Comparison of ENCODE assay signal across 17 cellular contexts in genomic region chr10:122854648-122855047, GRCh38. TPM values are rescaled to one million over a fixed set of nuclear protein-coding genes. Genes with fewer than 3 reads are reported as not detected.
A peak's percentile ranks its signal among the peaks of the same experiment; 100 is the strongest.
DNase-seq lines count a peak whose midpoint lies in the region; ATAC-seq, FAIRE-seq and TF ChIP-seq lines count a peak whose summit lies in the region.
"Had no signal": no experiment of that assay in that cellular context is flagged by ENCODE, and none has a peak within 500 bp of the region (broad histone marks: within the 10 kb centered on the region; RNA-seq: fewer than 3 reads in every experiment).

No MANE protein-coding gene starts in this region.

- intact Hi-C loops in PC-3 (cut with micrococcal nuclease): loop anchor here (1.0 to 5.0 kb wide), 3 partner anchors 11 to 128 kb away; partner anchors contain the start of genes FAM24B and PSTK
- intact Hi-C loops in endothelial cell of umbilical vein (cut with micrococcal nuclease): loop anchor here (5.0 to 10.0 kb wide), 3 partner anchors 298 to 547 kb away; partner anchors contain the start of gene BUB3
- intact Hi-C loops in CD14-positive monocyte (cut with micrococcal nuclease): no loop called here

- no peaks in the 10 kb centered on the region for H3K9me2 ChIP-seq in PC-3 (replicated peaks; ENCODE audit: low read length)

- peak; percentile 75 for FAIRE-seq in endothelial cell of umbilical vein (lab: Jason Lieb, UNC)
- FAIRE-seq: kidney had no signal

- H3K9me3 ChIP-seq in PC-3 (ENCODE audit: low read length): no peaks in the 10 kb centered on the region
- no peaks in the 10 kb centered on the region for H3K9me3 ChIP-seq in endothelial cell of umbilical vein (replicated peaks; ENCODE audit: control insufficient read depth, insufficient read depth, low read length)
- H3K9me3 ChIP-seq in osteoblast (ENCODE audit: low read depth, low read length): no peaks in the 10 kb centered on the region

- peaks cover 0 to 1% (median 0%) of the 10 kb centered on the region in 7 donors for H3K9me3 Mint-ChIP-seq in CD14-positive monocyte

- peak; percentile 74 for ATAC-seq in PC-3
- ATAC-seq: activated CD4-positive, alpha-beta T cell treated with anti-CD3 and anti-CD28 coated beads for 36 hours; naive thymus-derived CD4-positive, alpha-beta T cell had no signal

- H3F3A ChIP-seq in PC-3 (ENCODE audit: low read length, unreplicated experiment): peaks cover 10% of the 10 kb centered on the region

- H3K27ac ChIP-seq in PC-3 (ENCODE audit: low read length): peak overlapping the region; percentile 97
- H3K27ac ChIP-seq in endothelial cell of umbilical vein (ENCODE audit: insufficient read depth, low read depth, low read length): peak overlapping the region; percentile 73
- peak overlapping the region; percentile 94 for H3K27ac ChIP-seq in osteoblast (ENCODE audit: low read depth, low read length)

- no peak overlapping the region for H3K4me3 Mint-ChIP-seq in CD14-positive monocyte
- H3K4me3 Mint-ChIP-seq: activated CD4-positive, alpha-beta T cell treated with anti-CD3 and anti-CD28 coated beads for 36 hours; naive thymus-derived CD4-positive, alpha-beta T cell had no signal

- peak; percentile 92 for DNase-seq in EL
- DNase-seq in PC-3: peak; percentile 88
- peak; percentile 54 for DNase-seq in endothelial cell of umbilical vein (ENCODE audit: low read depth, low spot score)
- DNase-seq in osteoblast (ENCODE audit: insufficient read length, low spot score, missing footprints): peak; percentile 65
- DNase-seq in NCI-H1436 (lab: John Stamatoyannopoulos, UW): no peak
- DNase-seq in CD14-positive monocyte (ENCODE audit: low spot score): no peak
- no peak for DNase-seq in DMS153 (lab: John Stamatoyannopoulos, UW)
- DNase-seq: activated CD4-positive, alpha-beta T cell treated with anti-CD3 and anti-CD28 coated beads for 36 hours; activated naive CD4-positive, alpha-beta T cell; foreskin melanocyte; kidney; naive thymus-derived CD4-positive, alpha-beta T cell; NCI-H146; NCI-H748 treated with DMSO at 0.1 percent for 48 hours; substantia nigra had no signal

- peaks cover 10% of the 10 kb centered on the region for H3K36me3 ChIP-seq in PC-3 (ENCODE audit: low read depth, low read length)
- no peaks in the 10 kb centered on the region for H3K36me3 ChIP-seq in endothelial cell of umbilical vein (ENCODE audit: control insufficient read depth in 2 of 2, extremely low read depth in 1 of 2, insufficient read depth in 2 of 2, low read length in 2 of 2)
- H3K36me3 ChIP-seq in osteoblast (ENCODE audit: insufficient read depth, low read length): no peaks in the 10 kb centered on the region

- H3K9ac ChIP-seq in PC-3 (ENCODE audit: low read length): peak overlapping the region; percentile 65
- H3K9ac ChIP-seq in endothelial cell of umbilical vein (replicated peaks; ENCODE audit: extremely low read depth, insufficient read depth, low read length): no peak overlapping the region

- peaks cover 80% of the 10 kb centered on the region for H3K79me2 ChIP-seq in PC-3 (ENCODE audit: low read length)
- peaks cover 47% of the 10 kb centered on the region for H3K79me2 ChIP-seq in endothelial cell of umbilical vein (ENCODE audit: control insufficient read depth, insufficient read depth, low read length)
- peaks cover 29% of the 10 kb centered on the region for H3K79me2 ChIP-seq in osteoblast (ENCODE audit: insufficient read depth, low read length)

- POLR2A ChIA-PET in PC-3 (lab: Charles Lee; ENCODE audit: unreplicated experiment): interaction anchor here (1.0 kb wide), 1 partner anchor 10 kb away, joined by 11 read pairs; no protein-coding TSS in a partner anchor
- POLR2A ChIA-PET in endothelial cell of umbilical vein (lab: Charles Lee): no interaction called here

- no peak overlapping the region for H2AFZ ChIP-seq in PC-3 (ENCODE audit: low read length)
- H2AFZ ChIP-seq in endothelial cell of umbilical vein (ENCODE audit: low read depth, low read length): no peak overlapping the region
- H2AFZ ChIP-seq in osteoblast (ENCODE audit: low read length): no peak overlapping the region

- H4K20me1 ChIP-seq in PC-3 (ENCODE audit: low read length): no peaks in the 10 kb centered on the region
- H4K20me1 ChIP-seq in endothelial cell of umbilical vein (replicated peaks; ENCODE audit: control insufficient read depth, extremely low read depth, insufficient read depth, low read length): no peaks in the 10 kb centered on the region
- H4K20me1 ChIP-seq in osteoblast (ENCODE audit: insufficient read depth, low read length): no peaks in the 10 kb centered on the region

- dilution Hi-C loops in endothelial cell of umbilical vein (cut with MboI; ENCODE audit: extremely low pct_ligation_motif_present, low sequenced_read_pairs): no loop called here

- H3K27me3 ChIP-seq in PC-3 (ENCODE audit: low read length): no peaks in the 10 kb centered on the region
- no peaks in the 10 kb centered on the region for H3K27me3 ChIP-seq in endothelial cell of umbilical vein (ENCODE audit: control insufficient read depth in 2 of 2, insufficient read depth in 2 of 2, low read length in 2 of 2)
- no peaks in the 10 kb centered on the region for H3K27me3 ChIP-seq in osteoblast (ENCODE audit: insufficient read depth, low read length)

- no peaks in the 10 kb centered on the region for H3K9me1 ChIP-seq in endothelial cell of umbilical vein (replicated peaks; ENCODE audit: control insufficient read depth, extremely low read depth, insufficient read depth, low read length)

- H3K4me1 ChIP-seq in PC-3 (ENCODE audit: insufficient read depth, low read length) (peaks cover 77% of the 10 kb centered on the region), endothelial cell of umbilical vein (ENCODE audit: control insufficient read depth, extremely low read depth, insufficient read depth, low read length) (peaks cover 61% of the 10 kb centered on the region), osteoblast (ENCODE audit: insufficient read depth, low read length) (peaks cover 72% of the 10 kb centered on the region)

- no peak overlapping the region for H3K27ac Mint-ChIP-seq in CD14-positive monocyte
- H3K27ac Mint-ChIP-seq: activated CD4-positive, alpha-beta T cell treated with anti-CD3 and anti-CD28 coated beads for 36 hours had no signal

- H3K4me2 ChIP-seq in PC-3 (ENCODE audit: low read length) (peak overlapping the region; percentile 78), endothelial cell of umbilical vein (ENCODE audit: insufficient read depth, low read length) (peak overlapping the region; percentile 3), osteoblast (ENCODE audit: insufficient read depth, low read length) (peak overlapping the region; percentile 77)

- CTCF ChIA-PET in PC-3 (lab: Charles Lee) (no interaction called here), endothelial cell of umbilical vein (lab: Charles Lee) (interaction anchor here (0.7 to 1.2 kb wide), 3 partner anchors 9 to 100 kb away, joined by 3 read pairs; partner anchors contain the start of gene C10orf88)

- no peaks in the 10 kb centered on the region for H3K4me1 Mint-ChIP-seq in CD14-positive monocyte

- TF ChIP-seq CTCF in PC-3 (conservative IDR thresholded peaks at IDR 0.05; ENCODE audit: low read depth, low read length): no peak
- no peak for TF ChIP-seq CTCF in endothelial cell of umbilical vein (IDR thresholded peaks at IDR 0.05; ENCODE audit: extremely low read depth in 1 of 2, insufficient read depth in 1 of 2, low read depth in 1 of 2, low read length in 2 of 2)
- TF ChIP-seq CTCF in osteoblast (IDR thresholded peaks at IDR 0.05; ENCODE audit: extremely low read depth, low read depth, low read length): no peak
- TF ChIP-seq CTCF in CD14-positive monocyte (IDR thresholded peaks at IDR 0.05): no peak

- BruUV-seq in PC-3 (replicated peaks; lab: Mats Ljungman, UMichigan): no TSS peak
- no TSS peak for BruUV-seq in endothelial cell of umbilical vein (replicated peaks; lab: Mats Ljungman, UMichigan)

- TF ChIP-seq POLR2A in endothelial cell of umbilical vein (IDR thresholded peaks at IDR 0.05; ENCODE audit: low read depth, low read length): no peak

- H3K4me3 ChIP-seq in PC-3 (ENCODE audit: low read length) (peak overlapping the region; percentile 53; the same call in 1 of the 2 replicates), endothelial cell of umbilical vein (replicated peaks in 1 of 3; ENCODE audit: insufficient read depth in 1 of 3, low read depth in 1 of 3, low read length in 3 of 3) (no peak overlapping the region), osteoblast (ENCODE audit: insufficient read depth, low read length) (peak overlapping the region; percentile 53)

- H3K36me3 Mint-ChIP-seq in CD14-positive monocyte: peaks cover 28 to 39% of the 10 kb centered on the region in 2 donors

- H3K27me3 Mint-ChIP-seq in CD14-positive monocyte (ENCODE audit: low read depth in 3 of 3): no peaks in the 10 kb centered on the region
- H3K27me3 Mint-ChIP-seq: activated CD4-positive, alpha-beta T cell treated with anti-CD3 and anti-CD28 coated beads for 36 hours; naive thymus-derived CD4-positive, alpha-beta T cell had no signal

RNA-seq across cellular contexts. Expression of gene CUZD1, which starts 9.0 kb away (rescaled TPM):
- 0.36 and 0.40 TPM in 2 replicates for total RNA-seq in PC-3 (2014; rRNA removed)
- 1.1 and 1.5 TPM in 2 replicates for total RNA-seq in endothelial cell of umbilical vein
- polyA plus RNA-seq in endothelial cell of umbilical vein: 1.4 and 1.6 TPM in 2 replicates
- 0.75 and 0.95 TPM in 2 replicates for polyA plus RNA-seq in endothelial cell of umbilical vein (2011; cell fraction: cytosol; rRNA removed)
- 7.9 and 8.3 TPM in 2 replicates for polyA plus RNA-seq in endothelial cell of umbilical vein (2011; cell fraction: nucleus; rRNA removed)
- 1.2 TPM in 2 replicates for polyA plus RNA-seq in endothelial cell of umbilical vein (2012)
- 1.1 and 2.3 TPM in 2 replicates for polyA minus RNA-seq in endothelial cell of umbilical vein
- not detected for polyA minus RNA-seq in endothelial cell of umbilical vein (2011; cell fraction: cytosol; rRNA and poly(A)+ RNA removed)
- polyA minus RNA-seq in endothelial cell of umbilical vein (2011; cell fraction: nucleus; rRNA and poly(A)+ RNA removed): 2.5 and 3.1 TPM in 2 replicates
- total RNA-seq in osteoblast: 0.36 and 0.59 TPM in 2 replicates
- under 1 TPM in 1 of 2 donors, not detected in 1; 0.14 TPM for polyA plus RNA-seq in CD14-positive monocyte

RNA-seq across cellular contexts. Expression of gene FAM24B, which starts 24.7 kb away (rescaled TPM):
- total RNA-seq in PC-3 (2014; rRNA removed) (5.2 and 12.4 TPM in 2 replicates), endothelial cell of umbilical vein (8.5 and 10.6 TPM in 2 replicates), osteoblast (1.8 and 4.4 TPM in 2 replicates)
- polyA plus RNA-seq in endothelial cell of umbilical vein (5.3 and 9.3 TPM in 2 replicates), CD14-positive monocyte (1 to 10 TPM in 1 of 2 donors, under 1 TPM in 1; 0.64 to 2.3 TPM)
- polyA plus RNA-seq in endothelial cell of umbilical vein (2011; cell fraction: cytosol; rRNA removed): 8.0 and 10.3 TPM in 2 replicates
- 14.0 and 19.9 TPM in 2 replicates for polyA plus RNA-seq in endothelial cell of umbilical vein (2011; cell fraction: nucleus; rRNA removed)
- polyA plus RNA-seq in endothelial cell of umbilical vein (2012): 12.7 and 18.0 TPM in 2 replicates
- polyA minus RNA-seq in endothelial cell of umbilical vein: 3.3 and 6.0 TPM in 2 replicates
- polyA minus RNA-seq in endothelial cell of umbilical vein (2011; cell fraction: cytosol; rRNA and poly(A)+ RNA removed): 2.5 TPM
- polyA minus RNA-seq in endothelial cell of umbilical vein (2011; cell fraction: nucleus; rRNA and poly(A)+ RNA removed): 3.7 and 6.0 TPM in 2 replicates

RNA-seq across cellular contexts. Expression of gene FAM24A, which starts 55.8 kb away (rescaled TPM):
- total RNA-seq in PC-3 (2014; rRNA removed) (not detected in 2 replicates), endothelial cell of umbilical vein (not detected in 2 replicates), osteoblast (not detected in 2 replicates)
- polyA plus RNA-seq in endothelial cell of umbilical vein (not detected in 2 replicates), CD14-positive monocyte (not detected)
- not detected in 2 replicates for polyA plus RNA-seq in endothelial cell of umbilical vein (2011; cell fraction: cytosol; rRNA removed)
- polyA plus RNA-seq in endothelial cell of umbilical vein (2011; cell fraction: nucleus; rRNA removed): not detected in 2 replicates
- polyA plus RNA-seq in endothelial cell of umbilical vein (2012): not detected in 2 replicates
- not detected in 2 replicates for polyA minus RNA-seq in endothelial cell of umbilical vein
- polyA minus RNA-seq in endothelial cell of umbilical vein (2011; cell fraction: cytosol; rRNA and poly(A)+ RNA removed): not detected
- not detected in 2 replicates for polyA minus RNA-seq in endothelial cell of umbilical vein (2011; cell fraction: nucleus; rRNA and poly(A)+ RNA removed)
- total RNA-seq: activated CD4-positive, alpha-beta T cell treated with anti-CD3 and anti-CD28 coated beads for 36 hours; cerebellum; H4; kidney; naive thymus-derived CD4-positive, alpha-beta T cell had no signal
- polyA plus RNA-seq: naive thymus-derived CD4-positive, alpha-beta T cell had no signal

Comparison
In these comparisons a context has a peak if more than half of its experiments do, and no peak if none do; other contexts are left out.
1. DNase-seq: peak in EL (single experiment), PC-3 (single experiment), endothelial cell of umbilical vein (single experiment) and osteoblast (single experiment); none in NCI-H1436 (single experiment), CD14-positive monocyte (single experiment) and DMS153 (single experiment).
2. H3K4me2 ChIP-seq: peak in every context shown above with its lines; median percentile 78 in PC-3; 77 in osteoblast; 3 in endothelial cell of umbilical vein.
3. H3K4me3 ChIP-seq: peak in PC-3 (single experiment) and osteoblast (single experiment); none in endothelial cell of umbilical vein (0 of 3).
4. intact Hi-C loops: an anchor here in PC-3 (1.0 to 5.0 kb wide) and endothelial cell of umbilical vein (5.0 to 10.0 kb wide); none called in CD14-positive monocyte.
5. Peak in every context shown above with its lines, with median percentiles within 50 percentile points of each other: H3K27ac ChIP-seq.